In genomic region chr3:127887321-127887720, GRCh38 we compare ENCODE assay signal across 17 cellular contexts. TPM values are rescaled to one million over a fixed set of nuclear protein-coding genes. Genes with fewer than 3 reads are reported as not detected.
A peak's percentile ranks its signal among the peaks of the same experiment; 100 is the strongest.
DNase-seq lines count a peak whose midpoint lies in the region; ATAC-seq, FAIRE-seq and TF ChIP-seq lines count a peak whose summit lies in the region.
"Had no signal": no experiment of that assay in that cellular context is flagged by ENCODE, and none has a peak within 500 bp of the region (broad histone marks: within the 10 kb centered on the region; RNA-seq: fewer than 3 reads in every experiment).

No MANE protein-coding gene starts in this region.

- H3K4me1 Mint-ChIP-seq in stimulated activated naive B cell treated with anti-CD40 and anti-IgM and Interleukin-4, amounts not matched to agents 10 μg/mL and 1 μg/mL and 100 μg/mL, for 72 hours: peaks cover 9 to 20% of the 10 kb centered on the region in 2 donors

- H3K9me3 Mint-ChIP-seq in stimulated activated naive B cell treated with anti-CD40 and anti-IgM and Interleukin-4, amounts not matched to agents 10 μg/mL and 1 μg/mL and 100 μg/mL, for 72 hours: peaks cover 15 to 24% of the 10 kb centered on the region in 2 donors

- peak overlapping the region; percentile 68 for H3K27ac Mint-ChIP-seq in stimulated activated naive B cell treated with anti-CD40 and anti-IgM and Interleukin-4, amounts not matched to agents 10 μg/mL and 1 μg/mL and 100 μg/mL, for 72 hours

- FAIRE-seq in bronchial epithelial cell (lab: Jason Lieb, UNC): no peak
- FAIRE-seq: A549, pancreas had no signal

- no peak for TF ChIP-seq EP300 in sigmoid colon (IDR thresholded peaks at IDR 0.05)

- peaks cover 0 to 7% (median 5%) of the 10 kb centered on the region in 4 donors for H3K9me3 ChIP-seq in sigmoid colon
- H3K9me3 ChIP-seq: pancreas had no signal

- H3K4me3 Mint-ChIP-seq in stimulated activated naive B cell treated with anti-CD40 and anti-IgM and Interleukin-4, amounts not matched to agents 10 μg/mL and 1 μg/mL and 100 μg/mL, for 72 hours: no peak overlapping the region

- intact Hi-C loops in sigmoid colon (cut with DNase I): no loop called here

- no peaks in the 10 kb centered on the region for H3K4me1 ChIP-seq in sigmoid colon
- H3K4me1 ChIP-seq: A549, spleen had no signal

- H3K4me3 ChIP-seq in bronchial epithelial cell (ENCODE audit: low read depth, low read length) (no peak overlapping the region), sigmoid colon (no peak overlapping the region)
- H3K4me3 ChIP-seq: A549, esophagus muscularis mucosa, pancreas, spleen had no signal

- peaks cover 5 to 13% of the 10 kb centered on the region in 2 donors for H3K27me3 Mint-ChIP-seq in stimulated activated naive B cell treated with anti-CD40 and anti-IgM and Interleukin-4, amounts not matched to agents 10 μg/mL and 1 μg/mL and 100 μg/mL, for 72 hours

- ATAC-seq in stimulated activated naive B cell treated with anti-CD40 and anti-IgM and Interleukin-4, amounts not matched to agents 10 μg/mL and 1 μg/mL and 100 μg/mL, for 72 hours (replicated peaks): no peak
- ATAC-seq in HG03175 (IDR thresholded peaks at IDR 0.05; ENCODE audit: unreplicated experiment): no peak
- ATAC-seq: A549, pancreas had no signal

- no peak overlapping the region for H3K27ac ChIP-seq in sigmoid colon
- H3K27ac ChIP-seq: A549, esophagus muscularis mucosa, pancreas, spleen had no signal

- peaks cover 12 to 31% of the 10 kb centered on the region in 2 donors for H3K36me3 Mint-ChIP-seq in stimulated activated naive B cell treated with anti-CD40 and anti-IgM and Interleukin-4, amounts not matched to agents 10 μg/mL and 1 μg/mL and 100 μg/mL, for 72 hours

- H3K27me3 ChIP-seq in bronchial epithelial cell (ENCODE audit: control insufficient read depth, insufficient read depth, low read length) (no peaks in the 10 kb centered on the region), sigmoid colon (no peaks in the 10 kb centered on the region)
- H3K27me3 ChIP-seq: esophagus muscularis mucosa, pancreas, spleen had no signal

- TF ChIP-seq CTCF in bronchial epithelial cell (IDR thresholded peaks at IDR 0.05; ENCODE audit: insufficient read depth, low read length, severe bottlenecking): no peak
- no peak for TF ChIP-seq CTCF in sigmoid colon (IDR thresholded peaks at IDR 0.05)

- H3K36me3 ChIP-seq in bronchial epithelial cell (ENCODE audit: control insufficient read depth, insufficient read depth, low read length): no peaks in the 10 kb centered on the region
- no peaks in the 10 kb centered on the region for H3K36me3 ChIP-seq in sigmoid colon
- H3K36me3 ChIP-seq: esophagus muscularis mucosa, pancreas, spleen had no signal

- DNase-seq in NCI-H2107 treated with DMSO at 0.1 percent for 48 hours (lab: John Stamatoyannopoulos, UW; ENCODE audit: unreplicated experiment) (peak; percentile 96), NCI-H2107 (lab: John Stamatoyannopoulos, UW) (no peak), NCI-H128 (lab: John Stamatoyannopoulos, UW; ENCODE audit: unreplicated experiment) (peak; percentile 43), bronchial epithelial cell (ENCODE audit: low read depth) (peak; percentile 79), globus pallidus (ENCODE audit: low spot score) (no peak), sigmoid colon (no peak)
- DNase-seq in stimulated activated naive B cell treated with anti-CD40 and anti-IgM and Interleukin-4, amounts not matched to agents 10 μg/mL and 1 μg/mL and 100 μg/mL, for 72 hours: no peak
- DNase-seq: activated T-cell treated with anti-CD3 and anti-CD28 coated beads, Interleukin-2, amount 50 U/mL, for 48 hours; COR-L47; MV-4-11; pancreas; SIG-M5; spleen had no signal

- TF ChIP-seq POLR2A in sigmoid colon (IDR thresholded peaks at IDR 0.05): no peak

- WGBS in sigmoid colon, 2 donors: 71 to 89% methylated on average over 4 of the region's 4 CpGs

RNA-seq across cellular contexts. Expression of gene KBTBD12, which starts 27.7 kb away (rescaled TPM):
- total RNA-seq in bronchial epithelial cell (under 0.01 TPM in 2 replicates), sigmoid colon (1 to 10 TPM; 2.5 to 5.9 (median 3.3) TPM)
- 1 to 10 TPM; 1.3 to 1.8 (median 1.8) TPM for polyA plus RNA-seq in sigmoid colon
- total RNA-seq: chondrocyte had no signal
- polyA plus RNA-seq: A549 had no signal

Comparison
In these comparisons a context has a peak if more than half of its experiments do, and no peak if none do; other contexts are left out.
1. DNase-seq: peak in NCI-H2107 treated with DMSO at 0.1 percent for 48 hours (single experiment), NCI-H128 (single experiment) and bronchial epithelial cell (single experiment); none in NCI-H2107 (single experiment), stimulated activated naive B cell treated with anti-CD40 and anti-IgM and Interleukin-4, amounts not matched to agents 10 μg/mL and 1 μg/mL and 100 μg/mL, for 72 hours (single experiment), globus pallidus (single experiment) and sigmoid colon (single experiment).